ENCODE assay signal across 12 cellular contexts in genomic region chr16:84367750-84368320, GRCh38. TPM values are rescaled to one million over a fixed set of nuclear protein-coding genes. Genes with fewer than 3 reads are reported as not detected.
DNase-seq lines count a peak whose midpoint lies in the region; ATAC-seq and TF ChIP-seq lines count a peak whose summit lies in the region.
"Had no signal": no experiment of that assay in that cellular context is flagged by ENCODE, and none has a peak within 500 bp of the region (broad histone marks: within the 10 kb centered on the region; RNA-seq: fewer than 3 reads in every experiment).

No MANE protein-coding gene starts in this region.

- H3K9me3 ChIP-seq in HEK293 (ENCODE audit: control insufficient read depth, insufficient read depth, low read depth, low read length) (no peaks in the 10 kb centered on the region), iPS-18a (ENCODE audit: control insufficient read depth, low read depth, low read length) (no peaks in the 10 kb centered on the region)
- H3K9me3 ChIP-seq: tibial artery had no signal

- H3K4me3 Mint-ChIP-seq in activated T-helper 17 cell treated with anti-CD3 and anti-CD28 coated beads, Interleukin-2, amount 50 U/mL, for 72 hours, result no peak overlapping the region
- H3K4me3 Mint-ChIP-seq: activated naive CD8-positive, alpha-beta T cell treated with anti-CD3 and anti-CD28 coated beads for 36 hours had no signal

- H3K9me3 Mint-ChIP-seq in activated T-helper 17 cell treated with anti-CD3 and anti-CD28 coated beads, Interleukin-2, amount 50 U/mL, for 72 hours, result no peaks in the 10 kb centered on the region
- H3K9me3 Mint-ChIP-seq: activated naive CD8-positive, alpha-beta T cell treated with anti-CD3 and anti-CD28 coated beads for 36 hours had no signal

- ATAC-seq in activated T-helper 17 cell treated with anti-CD3 and anti-CD28 coated beads, Interleukin-2, amount 50 U/mL, for 72 hours (replicated peaks), result no peak
- ATAC-seq in HG02938 (IDR thresholded peaks at IDR 0.05; ENCODE audit: unreplicated experiment), result no peak

- peaks cover 45% of the 10 kb centered on the region for H3K27me3 Mint-ChIP-seq in activated T-helper 17 cell treated with anti-CD3 and anti-CD28 coated beads, Interleukin-2, amount 50 U/mL, for 72 hours

- CTCF ChIA-PET in HEK293 (lab: Yijun Ruan, JAX), result interaction anchor here (0.6 to 0.9 kb wide), 2 partner anchors 59 to 100 kb away, joined by 3 to 4 read pairs; no protein-coding TSS in a partner anchor

- POLR2A ChIA-PET in HEK293 (lab: Yijun Ruan, JAX), result no interaction called here

- TF ChIP-seq CTCF in HEK293 (tag by site-specific recombination; IDR thresholded peaks at IDR 0.05), result no peak

- H3K9ac ChIP-seq in iPS-18a (ENCODE audit: low read length) (peak overlapping the region; percentile 20), rectal smooth muscle tissue (ENCODE audit: low read length) (no peak overlapping the region)

- H3K27ac ChIP-seq in HEK293 (ENCODE audit: extremely low read depth, low read depth, low read length), result no peak overlapping the region
- H3K27ac ChIP-seq in iPS-18a (ENCODE audit: low read length), result no peak overlapping the region
- no peak overlapping the region for H3K27ac ChIP-seq in rectal smooth muscle tissue (ENCODE audit: low read depth, low read length)
- H3K27ac ChIP-seq: tibial artery had no signal

- H3K4me3 ChIP-seq in HEK293 (ENCODE audit: low read depth, low read length) (0 out of 2 replicates have a peak overlapping the region, but pooled peaks have one; percentile 28), iPS-18a (ENCODE audit: low read length) (peak overlapping the region; percentile 65), rectal smooth muscle tissue (ENCODE audit: low read length) (peak overlapping the region; percentile 50)
- H3K4me3 ChIP-seq: tibial artery had no signal

- H3K4me1 ChIP-seq in HEK293 (ENCODE audit: control insufficient read depth, insufficient read depth, low read length), result no peaks in the 10 kb centered on the region; the same call in 1 of the 2 replicates
- H3K4me1 ChIP-seq in iPS-18a (ENCODE audit: control insufficient read depth, low read depth, low read length), result peaks cover 13% of the 10 kb centered on the region
- no peaks in the 10 kb centered on the region for H3K4me1 ChIP-seq in rectal smooth muscle tissue (ENCODE audit: control insufficient read depth, insufficient read depth, low read length)

- no peaks in the 10 kb centered on the region for H3K4me1 Mint-ChIP-seq in activated T-helper 17 cell treated with anti-CD3 and anti-CD28 coated beads, Interleukin-2, amount 50 U/mL, for 72 hours

- H3K36me3 ChIP-seq in HEK293 (ENCODE audit: control insufficient read depth in 2 of 2, insufficient read depth in 1 of 2, low read length in 2 of 2) (no peaks in the 10 kb centered on the region), iPS-18a (ENCODE audit: control insufficient read depth, low read depth, low read length) (no peaks in the 10 kb centered on the region), rectal smooth muscle tissue (ENCODE audit: control insufficient read depth, insufficient read depth, low read length) (no peaks in the 10 kb centered on the region)
- H3K36me3 ChIP-seq: tibial artery had no signal

- no peak overlapping the region for H3K27ac Mint-ChIP-seq in activated T-helper 17 cell treated with anti-CD3 and anti-CD28 coated beads, Interleukin-2, amount 50 U/mL, for 72 hours
- H3K27ac Mint-ChIP-seq: activated naive CD8-positive, alpha-beta T cell treated with anti-CD3 and anti-CD28 coated beads for 36 hours had no signal

- peaks cover 35% of the 10 kb centered on the region for H3K27me3 ChIP-seq in iPS-18a (ENCODE audit: control insufficient read depth, insufficient read depth, low read length)
- H3K27me3 ChIP-seq in rectal smooth muscle tissue (ENCODE audit: control insufficient read depth, insufficient read depth, low read length), result no peaks in the 10 kb centered on the region

- H3K36me3 Mint-ChIP-seq in activated T-helper 17 cell treated with anti-CD3 and anti-CD28 coated beads, Interleukin-2, amount 50 U/mL, for 72 hours (ENCODE audit: low read depth), result no peaks in the 10 kb centered on the region
- H3K36me3 Mint-ChIP-seq: activated naive CD8-positive, alpha-beta T cell treated with anti-CD3 and anti-CD28 coated beads for 36 hours had no signal

- peak; percentile 29 for DNase-seq in NCI-H774 (lab: John Stamatoyannopoulos, UW)
- no peak for DNase-seq in stimulated activated CD4-positive, alpha-beta T cell treated with anti-CD3 and anti-CD28 coated beads, Interleukin-12 subunit alpha, Interleukin-12 subunit beta, amount 100 ng/mL, for 4 hours
- DNase-seq: activated naive CD8-positive, alpha-beta T cell treated with anti-CD3 and anti-CD28 coated beads for 36 hours; hippocampal formation; NCI-H226; tibial artery had no signal

TF ChIP-seq in HEK293, 187 proteins besides CTCF, POLR2A, EP300 and RAD21:
- TF ChIP-seq, protein P1, sequence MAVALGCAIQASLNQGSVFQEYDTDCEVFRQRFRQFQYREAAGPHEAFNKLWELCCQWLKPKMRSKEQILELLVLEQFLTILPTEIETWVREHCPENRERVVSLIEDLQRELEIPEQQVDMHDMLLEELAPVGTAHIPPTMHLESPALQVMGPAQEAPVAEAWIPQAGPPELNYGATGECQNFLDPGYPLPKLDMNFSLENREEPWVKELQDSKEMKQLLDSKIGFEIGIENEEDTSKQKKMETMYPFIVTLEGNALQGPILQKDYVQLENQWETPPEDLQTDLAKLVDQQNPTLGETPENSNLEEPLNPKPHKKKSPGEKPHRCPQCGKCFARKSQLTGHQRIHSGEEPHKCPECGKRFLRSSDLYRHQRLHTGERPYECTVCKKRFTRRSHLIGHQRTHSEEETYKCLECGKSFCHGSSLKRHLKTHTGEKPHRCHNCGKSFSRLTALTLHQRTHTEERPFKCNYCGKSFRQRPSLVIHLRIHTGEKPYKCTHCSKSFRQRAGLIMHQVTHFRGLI (tag by site-specific recombination; IDR thresholded peaks at IDR 0.05), result no peak
- TF ChIP-seq ZNF768 (tag by site-specific recombination; IDR thresholded peaks at IDR 0.05) (no peak), SCRT2 (tag by site-specific recombination; IDR thresholded peaks at IDR 0.05) (no peak), ZNF211 (tag by site-specific recombination; IDR thresholded peaks at IDR 0.05; ENCODE audit: low read depth) (no peak), ZNF654 (tag by site-specific recombination; IDR thresholded peaks at IDR 0.05; ENCODE audit: low read depth) (no peak), ZNF157 (tag by site-specific recombination; IDR thresholded peaks at IDR 0.05) (no peak), ZNF335 (tag by site-specific recombination; conservative IDR thresholded peaks at IDR 0.05) (0 out of 2 replicates have a peak, but pooled peaks have one; percentile 22), ZNF274 (IDR thresholded peaks at IDR 0.05; ENCODE audit: low read length) (no peak), ZNF274 (tag by site-specific recombination; IDR thresholded peaks at IDR 0.05; ENCODE audit: borderline replicate concordance) (no peak), ZIC2 (tag by site-specific recombination; IDR thresholded peaks at IDR 0.05) (0 out of 2 replicates have a peak, but pooled peaks have one; percentile 12)

RNA-seq across cellular contexts. Expression of gene ATP2C2, which starts 0.5 kb away (rescaled TPM):
- total RNA-seq in activated T-helper 17 cell treated with anti-CD3 and anti-CD28 coated beads, Interleukin-2, amount 50 U/mL, for 72 hours, result not detected
- total RNA-seq: activated naive CD8-positive, alpha-beta T cell treated with anti-CD3 and anti-CD28 coated beads for 36 hours; Daoy had no signal
